18 cellular contexts compared by ENCODE assay signal in genomic region chr11:645536-645935, GRCh38. TPM values are rescaled to one million over a fixed set of nuclear protein-coding genes. Genes with fewer than 3 reads are reported as not detected.
"Had no signal": no experiment of that assay in that cellular context is flagged by ENCODE, and none has a peak within 500 bp of the region (broad histone marks: within the 10 kb centered on the region; RNA-seq: fewer than 3 reads in every experiment).

No MANE protein-coding gene starts in this region.

- H3K4me3 ChIP-seq: cardiac muscle cell, esophagus squamous epithelium, heart left ventricle, left ventricle myocardium inferior, ovary, testis, upper lobe of right lung had no signal

- H3K9me3 Mint-ChIP-seq: memory B cell; nephron; stimulated activated naive CD8-positive, alpha-beta T cell treated with anti-CD3 and anti-CD28 coated beads, Interleukin-15, Interleukin-2, amounts not matched to agents 100 ng/mL and 50 ng/mL, for 24 hours; T-helper 2 cell treated with Interferon-gamma antibody and Interleukin-4, amounts not matched to agents 5 μg/mL and 100 μg/mL, for 36 hours had no signal

- DNase-seq: activated CD4-positive, alpha-beta T cell treated with anti-CD3 and anti-CD28 coated beads, Interleukin-2, amount 50 U/mL, for 4 hours; esophagus squamous epithelium; foreskin fibroblast; kidney; left ventricle myocardium inferior; ovary; retina; stimulated activated CD4-positive, alpha-beta T cell treated with anti-CD3 and anti-CD28 coated beads, Interleukin-4, amount 100 ng/mL, for 1 hour; stimulated activated CD8-positive, alpha-beta memory T cell treated with anti-CD3 and anti-CD28 coated beads, Interleukin-4, amount 100 ng/mL, for 48 hours; testis; upper lobe of right lung had no signal

- H3K27ac ChIP-seq: cardiac muscle cell, esophagus squamous epithelium, heart left ventricle, left ventricle myocardium inferior, ovary, testis, upper lobe of right lung had no signal

- H3K9me3 ChIP-seq: esophagus squamous epithelium, heart left ventricle, left ventricle myocardium inferior, ovary, testis, upper lobe of right lung had no signal

- H3K4me3 Mint-ChIP-seq: memory B cell; nephron; stimulated activated naive CD8-positive, alpha-beta T cell treated with anti-CD3 and anti-CD28 coated beads, Interleukin-15, Interleukin-2, amounts not matched to agents 100 ng/mL and 50 ng/mL, for 24 hours; T-helper 2 cell treated with Interferon-gamma antibody and Interleukin-4, amounts not matched to agents 5 μg/mL and 100 μg/mL, for 36 hours had no signal

- H3K36me3 ChIP-seq: ovary had no signal

- H3K4me1 Mint-ChIP-seq: nephron had no signal

- ATAC-seq: activated CD4-positive, CD25-positive, alpha-beta regulatory T cell treated with anti-CD3 and anti-CD28 coated beads, Interleukin-2, amount 50 U/mL, for 24 hours; heart left ventricle; upper lobe of right lung had no signal

- H3K27me3 Mint-ChIP-seq: memory B cell; stimulated activated naive CD8-positive, alpha-beta T cell treated with anti-CD3 and anti-CD28 coated beads, Interleukin-15, Interleukin-2, amounts not matched to agents 100 ng/mL and 50 ng/mL, for 24 hours had no signal

- H3K27me3 ChIP-seq: esophagus squamous epithelium, ovary, testis, upper lobe of right lung had no signal

- H3K4me1 ChIP-seq: testis, upper lobe of right lung had no signal

- H3K27ac Mint-ChIP-seq: memory B cell; nephron; stimulated activated naive CD8-positive, alpha-beta T cell treated with anti-CD3 and anti-CD28 coated beads, Interleukin-15, Interleukin-2, amounts not matched to agents 100 ng/mL and 50 ng/mL, for 24 hours; T-helper 2 cell treated with Interferon-gamma antibody and Interleukin-4, amounts not matched to agents 5 μg/mL and 100 μg/mL, for 36 hours had no signal

RNA-seq across cellular contexts. Expression of gene SCT, which starts 18.6 kb away (rescaled TPM):
- total RNA-seq: kidney, left ventricle myocardium inferior, ovary, upper lobe of right lung had no signal

RNA-seq across cellular contexts. Expression of gene CDHR5, which starts 20.8 kb away (rescaled TPM):
- total RNA-seq: esophagus squamous epithelium, heart left ventricle, left ventricle myocardium inferior, upper lobe of right lung had no signal
